1 cellular context compared by ENCODE assay signal in genomic region chr1:227915564-227916553, GRCh38.
TF ChIP-seq lines count a peak whose summit lies in the region.

No MANE protein-coding gene starts in this region.

TF ChIP-seq in HEK293, 187 proteins besides CTCF, POLR2A, EP300 and RAD21 (continued from another document and continues in another):
- TF ChIP-seq SETDB1 (IDR thresholded peaks at IDR 0.05; ENCODE audit: insufficient read length, low read length) = no peak
- TF ChIP-seq ZNF416 (tag by site-specific recombination; IDR thresholded peaks at IDR 0.05) = no peak
- TF ChIP-seq ZNF610 (tag by site-specific recombination; IDR thresholded peaks at IDR 0.05; ENCODE audit: borderline replicate concordance) = no peak
- TF ChIP-seq ZBTB17 (tag by site-specific recombination; IDR thresholded peaks at IDR 0.05) = peak; percentile 59; the same call in 1 of the 2 replicates
- TF ChIP-seq, protein P1, sequence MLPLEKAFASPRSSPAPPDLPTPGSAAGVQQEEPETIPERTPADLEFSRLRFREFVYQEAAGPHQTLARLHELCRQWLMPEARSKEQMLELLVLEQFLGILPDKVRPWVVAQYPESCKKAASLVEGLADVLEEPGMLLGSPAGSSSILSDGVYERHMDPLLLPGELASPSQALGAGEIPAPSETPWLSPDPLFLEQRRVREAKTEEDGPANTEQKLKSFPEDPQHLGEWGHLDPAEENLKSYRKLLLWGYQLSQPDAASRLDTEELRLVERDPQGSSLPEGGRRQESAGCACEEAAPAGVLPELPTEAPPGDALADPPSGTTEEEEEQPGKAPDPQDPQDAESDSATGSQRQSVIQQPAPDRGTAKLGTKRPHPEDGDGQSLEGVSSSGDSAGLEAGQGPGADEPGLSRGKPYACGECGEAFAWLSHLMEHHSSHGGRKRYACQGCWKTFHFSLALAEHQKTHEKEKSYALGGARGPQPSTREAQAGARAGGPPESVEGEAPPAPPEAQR (tag by site-specific recombination; IDR thresholded peaks at IDR 0.05) = no peak; the same call in 1 of the 2 replicates
- TF ChIP-seq ZNF624 (tag by site-specific recombination; IDR thresholded peaks at IDR 0.05) = peak; percentile 82; the same call in 1 of the 2 replicates
- no peak for TF ChIP-seq BCL11B (tag by site-specific recombination; IDR thresholded peaks at IDR 0.05; ENCODE audit: low read depth)
- TF ChIP-seq, protein P2, sequence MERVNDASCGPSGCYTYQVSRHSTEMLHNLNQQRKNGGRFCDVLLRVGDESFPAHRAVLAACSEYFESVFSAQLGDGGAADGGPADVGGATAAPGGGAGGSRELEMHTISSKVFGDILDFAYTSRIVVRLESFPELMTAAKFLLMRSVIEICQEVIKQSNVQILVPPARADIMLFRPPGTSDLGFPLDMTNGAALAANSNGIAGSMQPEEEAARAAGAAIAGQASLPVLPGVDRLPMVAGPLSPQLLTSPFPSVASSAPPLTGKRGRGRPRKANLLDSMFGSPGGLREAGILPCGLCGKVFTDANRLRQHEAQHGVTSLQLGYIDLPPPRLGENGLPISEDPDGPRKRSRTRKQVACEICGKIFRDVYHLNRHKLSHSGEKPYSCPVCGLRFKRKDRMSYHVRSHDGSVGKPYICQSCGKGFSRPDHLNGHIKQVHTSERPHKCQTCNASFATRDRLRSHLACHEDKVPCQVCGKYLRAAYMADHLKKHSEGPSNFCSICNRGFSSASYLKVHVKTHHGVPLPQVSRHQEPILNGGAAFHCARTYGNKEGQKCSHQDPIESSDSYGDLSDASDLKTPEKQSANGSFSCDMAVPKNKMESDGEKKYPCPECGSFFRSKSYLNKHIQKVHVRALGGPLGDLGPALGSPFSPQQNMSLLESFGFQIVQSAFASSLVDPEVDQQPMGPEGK (tag by site-specific recombination; IDR thresholded peaks at IDR 0.05) = peak; percentile 88
- TF ChIP-seq, protein P3, sequence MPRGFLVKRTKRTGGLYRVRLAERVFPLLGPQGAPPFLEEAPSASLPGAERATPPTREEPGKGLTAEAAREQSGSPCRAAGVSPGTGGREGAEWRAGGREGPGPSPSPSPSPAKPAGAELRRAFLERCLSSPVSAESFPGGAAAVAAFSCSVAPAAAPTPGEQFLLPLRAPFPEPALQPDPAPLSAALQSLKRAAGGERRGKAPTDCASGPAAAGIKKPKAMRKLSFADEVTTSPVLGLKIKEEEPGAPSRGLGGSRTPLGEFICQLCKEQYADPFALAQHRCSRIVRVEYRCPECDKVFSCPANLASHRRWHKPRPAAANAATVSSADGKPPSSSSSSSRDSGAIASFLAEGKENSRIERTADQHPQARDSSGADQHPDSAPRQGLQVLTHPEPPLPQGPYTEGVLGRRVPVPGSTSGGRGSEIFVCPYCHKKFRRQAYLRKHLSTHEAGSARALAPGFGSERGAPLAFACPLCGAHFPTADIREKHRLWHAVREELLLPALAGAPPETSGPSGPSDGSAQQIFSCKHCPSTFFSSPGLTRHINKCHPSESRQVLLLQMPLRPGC (tag by site-specific recombination; IDR thresholded peaks at IDR 0.05) = no peak
- no peak for TF ChIP-seq ZNF510 (tag by site-specific recombination; IDR thresholded peaks at IDR 0.05; ENCODE audit: insufficient replicate concordance)
- no peak for TF ChIP-seq ZNF837 (tag by site-specific recombination; IDR thresholded peaks at IDR 0.05)
- TF ChIP-seq OVOL3 (tag by site-specific recombination; IDR thresholded peaks at IDR 0.05) = no peak
- no peak for TF ChIP-seq ZNF548 (tag by site-specific recombination; IDR thresholded peaks at IDR 0.05)
- TF ChIP-seq PRDM1 (tag by site-specific recombination; IDR thresholded peaks at IDR 0.05) = no peak
- TF ChIP-seq ZNF239 (tag by site-specific recombination; IDR thresholded peaks at IDR 0.05) = no peak
- no peak for TF ChIP-seq GLI2 (tag by site-specific recombination; IDR thresholded peaks at IDR 0.05; ENCODE audit: borderline replicate concordance, low read depth)
- TF ChIP-seq, protein P4, sequence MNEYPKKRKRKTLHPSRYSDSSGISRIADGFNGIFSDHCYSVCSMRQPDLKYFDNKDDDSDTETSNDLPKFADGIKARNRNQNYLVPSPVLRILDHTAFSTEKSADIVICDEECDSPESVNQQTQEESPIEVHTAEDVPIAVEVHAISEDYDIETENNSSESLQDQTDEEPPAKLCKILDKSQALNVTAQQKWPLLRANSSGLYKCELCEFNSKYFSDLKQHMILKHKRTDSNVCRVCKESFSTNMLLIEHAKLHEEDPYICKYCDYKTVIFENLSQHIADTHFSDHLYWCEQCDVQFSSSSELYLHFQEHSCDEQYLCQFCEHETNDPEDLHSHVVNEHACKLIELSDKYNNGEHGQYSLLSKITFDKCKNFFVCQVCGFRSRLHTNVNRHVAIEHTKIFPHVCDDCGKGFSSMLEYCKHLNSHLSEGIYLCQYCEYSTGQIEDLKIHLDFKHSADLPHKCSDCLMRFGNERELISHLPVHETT (tag by site-specific recombination; IDR thresholded peaks at IDR 0.05) = 0 out of 2 replicates have a peak, but pooled peaks have one; percentile 71
- no peak for TF ChIP-seq ZNF157 (tag by site-specific recombination; IDR thresholded peaks at IDR 0.05)
- no peak for TF ChIP-seq KLF16 (tag by site-specific recombination; IDR thresholded peaks at IDR 0.05)
- TF ChIP-seq ZFHX2 (tag by site-specific recombination; conservative IDR thresholded peaks at IDR 0.05) = peak; percentile 95
- TF ChIP-seq, protein P5, sequence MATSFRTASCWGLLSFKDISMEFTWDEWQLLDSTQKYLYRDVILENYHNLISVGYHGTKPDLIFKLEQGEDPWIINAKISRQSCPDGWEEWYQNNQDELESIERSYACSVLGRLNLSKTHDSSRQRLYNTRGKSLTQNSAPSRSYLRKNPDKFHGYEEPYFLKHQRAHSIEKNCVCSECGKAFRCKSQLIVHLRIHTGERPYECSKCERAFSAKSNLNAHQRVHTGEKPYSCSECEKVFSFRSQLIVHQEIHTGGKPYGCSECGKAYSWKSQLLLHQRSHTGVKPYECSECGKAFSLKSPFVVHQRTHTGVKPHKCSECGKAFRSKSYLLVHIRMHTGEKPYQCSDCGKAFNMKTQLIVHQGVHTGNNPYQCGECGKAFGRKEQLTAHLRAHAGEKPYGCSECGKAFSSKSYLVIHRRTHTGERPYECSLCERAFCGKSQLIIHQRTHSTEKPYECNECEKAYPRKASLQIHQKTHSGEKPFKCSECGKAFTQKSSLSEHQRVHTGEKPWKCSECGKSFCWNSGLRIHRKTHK (tag by site-specific recombination; IDR thresholded peaks at IDR 0.05) = no peak
- no peak for TF ChIP-seq ZNF449 (tag by site-specific recombination; IDR thresholded peaks at IDR 0.05)
- no peak for TF ChIP-seq ZNF214 (tag by site-specific recombination; IDR thresholded peaks at IDR 0.05; ENCODE audit: borderline replicate concordance)
- TF ChIP-seq REST (tag by site-specific recombination; IDR thresholded peaks at IDR 0.05) = no peak
- TF ChIP-seq, protein P6, sequence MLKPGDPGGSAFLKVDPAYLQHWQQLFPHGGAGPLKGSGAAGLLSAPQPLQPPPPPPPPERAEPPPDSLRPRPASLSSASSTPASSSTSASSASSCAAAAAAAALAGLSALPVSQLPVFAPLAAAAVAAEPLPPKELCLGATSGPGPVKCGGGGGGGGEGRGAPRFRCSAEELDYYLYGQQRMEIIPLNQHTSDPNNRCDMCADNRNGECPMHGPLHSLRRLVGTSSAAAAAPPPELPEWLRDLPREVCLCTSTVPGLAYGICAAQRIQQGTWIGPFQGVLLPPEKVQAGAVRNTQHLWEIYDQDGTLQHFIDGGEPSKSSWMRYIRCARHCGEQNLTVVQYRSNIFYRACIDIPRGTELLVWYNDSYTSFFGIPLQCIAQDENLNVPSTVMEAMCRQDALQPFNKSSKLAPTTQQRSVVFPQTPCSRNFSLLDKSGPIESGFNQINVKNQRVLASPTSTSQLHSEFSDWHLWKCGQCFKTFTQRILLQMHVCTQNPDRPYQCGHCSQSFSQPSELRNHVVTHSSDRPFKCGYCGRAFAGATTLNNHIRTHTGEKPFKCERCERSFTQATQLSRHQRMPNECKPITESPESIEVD (tag by site-specific recombination; IDR thresholded peaks at IDR 0.05) = no peak
- TF ChIP-seq ZFP3 (tag by site-specific recombination; IDR thresholded peaks at IDR 0.05; ENCODE audit: low read depth) = no peak
- TF ChIP-seq ZNF626 (tag by site-specific recombination; IDR thresholded peaks at IDR 0.05) = no peak
- peak; percentile 83 for TF ChIP-seq GLIS2 (tag by site-specific recombination; IDR thresholded peaks at IDR 0.05)
- TF ChIP-seq, protein P7, sequence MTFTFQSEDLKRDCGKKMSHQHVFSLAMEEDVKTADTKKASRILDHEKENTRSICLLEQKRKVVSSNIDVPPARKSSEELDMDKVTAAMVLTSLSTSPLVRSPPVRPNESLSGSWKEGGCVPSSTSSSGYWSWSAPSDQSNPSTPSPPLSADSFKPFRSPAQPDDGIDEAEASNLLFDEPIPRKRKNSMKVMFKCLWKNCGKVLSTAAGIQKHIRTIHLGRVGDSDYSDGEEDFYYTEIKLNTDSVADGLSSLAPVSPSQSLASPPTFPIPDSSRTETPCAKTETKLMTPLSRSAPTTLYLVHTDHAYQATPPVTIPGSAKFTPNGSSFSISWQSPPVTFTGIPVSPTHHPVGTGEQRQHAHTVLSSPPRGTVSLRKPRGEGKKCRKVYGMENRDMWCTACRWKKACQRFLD (tag by site-specific recombination; IDR thresholded peaks at IDR 0.05) = no peak; the same call in 1 of the 2 replicates
- TF ChIP-seq ZNF544 (tag by site-specific recombination; IDR thresholded peaks at IDR 0.05) = no peak
- peak; percentile 99 for TF ChIP-seq GLIS1 (tag by site-specific recombination; IDR thresholded peaks at IDR 0.05)
- no peak for TF ChIP-seq PBX3 (CRISPR knock-in tag; IDR thresholded peaks at IDR 0.05)
- TF ChIP-seq KLF9 (tag by site-specific recombination; IDR thresholded peaks at IDR 0.05; ENCODE audit: low read depth) = no peak
- TF ChIP-seq ZNF324 (tag by site-specific recombination; IDR thresholded peaks at IDR 0.05) = peak; percentile 58; the same call in 1 of the 2 replicates
- peak; percentile 100 for TF ChIP-seq ZNF692 (tag by site-specific recombination; IDR thresholded peaks at IDR 0.05)
- TF ChIP-seq ZSCAN30 (tag by site-specific recombination; IDR thresholded peaks at IDR 0.05) = no peak
- TF ChIP-seq ZSCAN16 (tag by site-specific recombination; IDR thresholded peaks at IDR 0.05) = no peak
- peak; percentile 99 for TF ChIP-seq EGR2 (tag by site-specific recombination; IDR thresholded peaks at IDR 0.05; ENCODE audit: low read depth)
- TF ChIP-seq ZBTB48 (tag by site-specific recombination; IDR thresholded peaks at IDR 0.05) = peak; percentile 79
- peak; percentile 97 for TF ChIP-seq ZNF600 (tag by site-specific recombination; IDR thresholded peaks at IDR 0.05)
- TF ChIP-seq TCF7L2 (IDR thresholded peaks at IDR 0.05; ENCODE audit: borderline replicate concordance, low read depth, low read length) = no peak
- TF ChIP-seq ZXDB (tag by site-specific recombination; IDR thresholded peaks at IDR 0.05) = no peak
- TF ChIP-seq ZNF10 (tag by site-specific recombination; IDR thresholded peaks at IDR 0.05) = no peak; the same call in 1 of the 2 replicates
- no peak for TF ChIP-seq ZNF211 (tag by site-specific recombination; IDR thresholded peaks at IDR 0.05; ENCODE audit: low read depth)
- TF ChIP-seq BCL11A (tag by site-specific recombination; IDR thresholded peaks at IDR 0.05; ENCODE audit: low read depth) = no peak
- TF ChIP-seq ZNF341 (tag by site-specific recombination; IDR thresholded peaks at IDR 0.05; ENCODE audit: low read depth) = no peak
